ENCODE assay signal across 16 cellular contexts in genomic region chr6:22368794-22369193, GRCh38.
"Had no signal": no experiment of that assay in that cellular context is flagged by ENCODE, and none has a peak within 500 bp of the region (broad histone marks: within the 10 kb centered on the region; RNA-seq: fewer than 3 reads in every experiment).

No MANE protein-coding gene starts in this region.

- H3K36me3 ChIP-seq: brain microvascular endothelial cell, colonic mucosa had no signal

- H3K4me1 ChIP-seq: colonic mucosa, testis had no signal

- H3K27ac ChIP-seq: brain microvascular endothelial cell, colonic mucosa, epithelial cell of prostate, SK-N-MC, testis had no signal

- H3K27me3 ChIP-seq: brain microvascular endothelial cell, colonic mucosa, testis had no signal

- H3K9me3 ChIP-seq: colonic mucosa, testis had no signal

- DNase-seq: activated CD4-positive, alpha-beta memory T cell treated with anti-CD3 and anti-CD28 coated beads, Interleukin-2, amount 10 ng/mL, durations not matched to agents 7 days and 5 days; activated CD4-positive, alpha-beta T cell treated with anti-CD3 and anti-CD28 coated beads, Interleukin-2, amount 10 ng/mL, durations not matched to agents 24 days and 14 days; activated effector memory CD4-positive, alpha-beta T cell treated with anti-CD3 and anti-CD28 coated beads, Interleukin-2, amount 50 U/mL, for 16 hours; activated naive CD4-positive, alpha-beta T cell treated with anti-CD3 and anti-CD28 coated beads, Interleukin-2, amount 10 ng/mL, durations not matched to agents 7 days and 5 days; anterior cingulate cortex; brain microvascular endothelial cell; colonic mucosa; endodermal cell; hippocampal formation; mesendoderm; naive thymus-derived CD4-positive, alpha-beta T cell; stimulated activated CD4-positive, alpha-beta T cell treated with anti-CD3 and anti-CD28 coated beads, Interleukin-2, amount 100 ng/mL, for 48 hours; stimulated activated naive CD4-positive, alpha-beta T cell; testis had no signal

- ATAC-seq: naive thymus-derived CD4-positive, alpha-beta T cell had no signal

- H3K4me3 ChIP-seq: colonic mucosa, SK-N-MC, testis had no signal
